ENCODE assay signal across 19 cellular contexts in the genomic region with DNA sequence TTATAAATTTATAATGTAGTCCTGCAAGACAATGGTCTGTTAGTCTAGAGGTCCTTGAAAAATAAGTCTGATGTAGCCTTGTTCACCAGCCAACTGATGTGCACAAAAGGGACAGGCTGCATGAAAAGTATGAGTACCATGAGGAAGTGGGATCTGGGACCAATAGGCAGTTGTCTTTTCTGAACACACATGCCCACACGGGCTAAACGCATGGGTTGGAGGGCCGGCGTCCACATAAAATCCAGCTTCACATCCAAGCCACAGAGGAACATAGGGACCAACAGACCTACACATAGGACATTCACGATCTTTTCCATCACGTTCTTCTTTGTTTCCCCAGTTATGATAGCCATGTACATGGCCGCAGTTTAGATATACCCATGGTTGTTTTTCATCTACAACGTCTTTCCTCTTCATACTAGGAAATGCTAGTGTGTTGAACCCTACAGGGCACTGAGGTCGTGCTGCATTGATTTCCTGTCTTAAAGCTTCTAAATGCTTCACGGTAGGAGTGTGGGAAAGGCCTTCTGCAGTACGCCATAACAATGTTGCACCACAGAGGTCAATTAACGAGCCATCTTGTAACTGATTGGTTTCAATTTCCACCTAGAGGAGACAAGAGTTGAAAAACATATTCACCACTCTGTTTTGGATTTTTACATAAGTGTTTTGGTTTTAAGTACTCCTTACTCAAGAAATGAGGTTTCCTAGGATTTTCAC. TPM values are rescaled to one million over a fixed set of nuclear protein-coding genes. Genes with fewer than 3 reads are reported as not detected.
A peak's percentile ranks its signal among the peaks of the same experiment; 100 is the strongest.
DNase-seq lines count a peak whose midpoint lies in the region; ATAC-seq and TF ChIP-seq lines count a peak whose summit lies in the region.
"Had no signal": no experiment of that assay in that cellular context is flagged by ENCODE, and none has a peak within 500 bp of the region (broad histone marks: within the 10 kb centered on the region; RNA-seq: fewer than 3 reads in every experiment).

No MANE protein-coding gene starts in this region.

- no peak for ATAC-seq in CD4-positive, CD25-positive, alpha-beta regulatory T cell (ENCODE audit: low read depth in 2 of 2)
- peak; percentile 57 for ATAC-seq in GM23338
- ATAC-seq in GM18505 (IDR thresholded peaks at IDR 0.05; ENCODE audit: unreplicated experiment): no peak
- ATAC-seq in HG03460 (IDR thresholded peaks at IDR 0.05; ENCODE audit: unreplicated experiment): no peak
- ATAC-seq: A549 had no signal

- POLR2A ChIA-PET in OCI-LY7 (lab: Charles Lee): interaction anchor here (1.0 to 1.4 kb wide), 4 partner anchors 8 to 47 kb away, joined by 4 to 7 read pairs (median 4); no protein-coding TSS in a partner anchor

- no peaks in the 10 kb centered on the region for H3K79me2 ChIP-seq in GM23338 (replicated peaks; ENCODE audit: insufficient read depth)
- H3K79me2 ChIP-seq in OCI-LY7 (ENCODE audit: insufficient read depth, low read depth, low read length): peaks cover 85% of the 10 kb centered on the region

- H3K4me2 ChIP-seq in GM23338: no peak overlapping the region
- H3K4me2 ChIP-seq in OCI-LY7 (ENCODE audit: low read length): no peak overlapping the region
- H3K4me2 ChIP-seq: A549; BLaER1 treated with 17β-estradiol and CSF1 and Interleukin-3, amounts not matched to agents 10 nM and 100 nM; KMS-11 had no signal

- H4K20me1 ChIP-seq in GM23338 (replicated peaks; ENCODE audit: insufficient read depth) (no peaks in the 10 kb centered on the region; the same call in none of the 2 replicates), OCI-LY7 (ENCODE audit: insufficient read depth, low read length) (no peaks in the 10 kb centered on the region)

- peak overlapping the region in 3 of 4 donors; percentile 0 to 13 (median 1) for H3K4me3 Mint-ChIP-seq in CD4-positive, CD25-positive, alpha-beta regulatory T cell
- no peak overlapping the region for H3K4me3 Mint-ChIP-seq in GM23338
- peak overlapping the region; percentile 1 for H3K4me3 Mint-ChIP-seq in endothelial cell (ENCODE audit: unreplicated experiment)
- H3K4me3 Mint-ChIP-seq: CD8-positive, alpha-beta memory T cell had no signal

- intact Hi-C loops in OCI-LY7 (cut with micrococcal nuclease; ENCODE audit: unreplicated experiment): loop anchor here (5.0 kb wide), 1 partner anchor 232 kb away; no protein-coding TSS in a partner anchor

- H3F3A ChIP-seq in GM23338 (replicated peaks; ENCODE audit: low read depth): peaks cover 10% of the 10 kb centered on the region; the same call in 1 of the 2 replicates

- H3K4me1 ChIP-seq in CD4-positive, CD25-positive, alpha-beta regulatory T cell (ENCODE audit: control insufficient read depth, insufficient read depth, low read length, poor library complexity, severe bottlenecking): peaks cover 7% of the 10 kb centered on the region
- H3K4me1 ChIP-seq in GM23338 (ENCODE audit: insufficient read depth) (no peaks in the 10 kb centered on the region), OCI-LY7 (ENCODE audit: insufficient read depth, low read length, poor library complexity, severe bottlenecking) (peaks cover 87% of the 10 kb centered on the region)
- H3K4me1 ChIP-seq: A549 had no signal

- DNase-seq in CD4-positive, CD25-positive, alpha-beta regulatory T cell: peak in 1 of 3 donors; percentile 23
- DNase-seq in GM23338 (ENCODE audit: low spot score) (no peak), OCI-LY7 (ENCODE audit: low spot score) (no peak), endothelial cell (ENCODE audit: low spot score) (no peak), amniotic stem cell (lab: John Stamatoyannopoulos, UW) (no peak), NCI-H1417 treated with DMSO at 0.1 percent for 48 hours (lab: John Stamatoyannopoulos, UW) (no peak)
- DNase-seq: CD8-positive, alpha-beta memory T cell; NCI-H1092; NCI-H2081 treated with DMSO at 0.1 percent for 48 hours; NCI-H446 treated with DMSO at 0.1 percent for 48 hours; NCI-H69; OCI-M1; Right ventricle myocardium superior had no signal

- BruUV-seq in OCI-LY7 (replicated peaks; lab: Mats Ljungman, UMichigan): no TSS peak

- H3K4me3 ChIP-seq in CD4-positive, CD25-positive, alpha-beta regulatory T cell (ENCODE audit: low read depth, low read length): no peak overlapping the region
- H3K4me3 ChIP-seq in GM23338 (no peak overlapping the region), OCI-LY7 (ENCODE audit: low read depth, low read length, poor library complexity, severe bottlenecking) (no peak overlapping the region)
- H3K4me3 ChIP-seq: A549; BLaER1 treated with 17β-estradiol and CSF1 and Interleukin-3, amounts not matched to agents 10 nM and 100 nM; SK-N-MC had no signal

- TF ChIP-seq POLR2A in GM18505 (IDR thresholded peaks at IDR 0.05; ENCODE audit: borderline replicate concordance, extremely low read depth, insufficient read depth, insufficient read length): no peak

- no peak overlapping the region for H2AFZ ChIP-seq in GM23338
- no peak overlapping the region for H2AFZ ChIP-seq in OCI-LY7 (ENCODE audit: low read length)

- H3K4me1 Mint-ChIP-seq in CD4-positive, CD25-positive, alpha-beta regulatory T cell: peaks cover 38 to 62% (median 55%) of the 10 kb centered on the region in 4 donors
- H3K4me1 Mint-ChIP-seq in GM23338 (peaks cover 24% of the 10 kb centered on the region), endothelial cell (ENCODE audit: unreplicated experiment) (peaks cover 3% of the 10 kb centered on the region)

- peak overlapping the region; percentile 47 to 57 (median 48) for H3K27ac Mint-ChIP-seq in CD4-positive, CD25-positive, alpha-beta regulatory T cell
- H3K27ac Mint-ChIP-seq in GM23338 (no peak overlapping the region; the same call in 1 of the 2 replicates), endothelial cell (ENCODE audit: unreplicated experiment) (no peak overlapping the region)
- H3K27ac Mint-ChIP-seq: CD8-positive, alpha-beta memory T cell had no signal

- no peaks in the 10 kb centered on the region for H3K27me3 Mint-ChIP-seq in CD4-positive, CD25-positive, alpha-beta regulatory T cell
- H3K27me3 Mint-ChIP-seq in GM23338 (ENCODE audit: insufficient read depth, low read depth, poor library complexity): peaks cover 2% of the 10 kb centered on the region
- peaks cover 5% of the 10 kb centered on the region for H3K27me3 Mint-ChIP-seq in endothelial cell (ENCODE audit: unreplicated experiment)
- H3K27me3 Mint-ChIP-seq: CD8-positive, alpha-beta memory T cell had no signal

- TF ChIP-seq CTCF in GM23338 (conservative IDR thresholded peaks at IDR 0.05; ENCODE audit: low read depth in 2 of 2): no peak
- no peak for TF ChIP-seq CTCF in OCI-LY7 (conservative IDR thresholded peaks at IDR 0.05; ENCODE audit: low read length)
- TF ChIP-seq CTCF in endothelial cell (IDR thresholded peaks at IDR 0.05; ENCODE audit: unreplicated experiment): no peak

- peaks cover 0 to 6% (median 0%) of the 10 kb centered on the region in 7 donors for H3K9me3 Mint-ChIP-seq in CD4-positive, CD25-positive, alpha-beta regulatory T cell
- H3K9me3 Mint-ChIP-seq in GM23338 (no peaks in the 10 kb centered on the region), endothelial cell (ENCODE audit: unreplicated experiment) (no peaks in the 10 kb centered on the region)

- H3K27me3 ChIP-seq in CD4-positive, CD25-positive, alpha-beta regulatory T cell (ENCODE audit: control insufficient read depth, insufficient read depth, low read length): no peaks in the 10 kb centered on the region
- H3K27me3 ChIP-seq in GM23338 (ENCODE audit: insufficient read depth): no peaks in the 10 kb centered on the region
- H3K27me3 ChIP-seq: BLaER1 treated with 17β-estradiol and CSF1 and Interleukin-3, amounts not matched to agents 10 nM and 100 nM had no signal

- peaks cover 73% of the 10 kb centered on the region for H3K36me3 Mint-ChIP-seq in CD4-positive, CD25-positive, alpha-beta regulatory T cell
- peaks cover 58% of the 10 kb centered on the region for H3K36me3 Mint-ChIP-seq in GM23338 (ENCODE audit: low read depth)
- peaks cover 42% of the 10 kb centered on the region for H3K36me3 Mint-ChIP-seq in endothelial cell (ENCODE audit: low read depth, unreplicated experiment)

- H3K27ac ChIP-seq in CD4-positive, CD25-positive, alpha-beta regulatory T cell (ENCODE audit: insufficient read depth, low read length, poor library complexity, severe bottlenecking): no peak overlapping the region
- H3K27ac ChIP-seq in GM23338 (ENCODE audit: low read depth) (no peak overlapping the region), OCI-LY7 (ENCODE audit: low read depth, low read length, poor library complexity, severe bottlenecking) (peak overlapping the region; percentile 99)
- H3K27ac ChIP-seq: A549; BLaER1 treated with 17β-estradiol and CSF1 and Interleukin-3, amounts not matched to agents 10 nM and 100 nM; KMS-11; SK-N-MC had no signal

- CTCF ChIA-PET in OCI-LY7 (lab: Charles Lee; ENCODE audit: unreplicated experiment): no interaction called here

- no peaks in the 10 kb centered on the region for H3K9me3 ChIP-seq in CD4-positive, CD25-positive, alpha-beta regulatory T cell (ENCODE audit: control insufficient read depth in 2 of 2, low read length in 2 of 2)
- H3K9me3 ChIP-seq in OCI-LY7 (ENCODE audit: low read length): peaks cover 10% of the 10 kb centered on the region; the same call in 1 of the 2 replicates
- H3K9me3 ChIP-seq: A549 had no signal

- peaks cover 79% of the 10 kb centered on the region for H3K36me3 ChIP-seq in CD4-positive, CD25-positive, alpha-beta regulatory T cell (ENCODE audit: control insufficient read depth, insufficient read depth, low read length)
- peaks cover 54% of the 10 kb centered on the region for H3K36me3 ChIP-seq in GM23338 (ENCODE audit: insufficient read depth)
- peaks cover 91% of the 10 kb centered on the region for H3K36me3 ChIP-seq in OCI-LY7 (ENCODE audit: insufficient read depth, low read length)

- H3K9me2 ChIP-seq in GM23338 (ENCODE audit: insufficient read depth): no peaks in the 10 kb centered on the region
- H3K9me2 ChIP-seq in OCI-LY7 (ENCODE audit: insufficient read depth, low read length): no peaks in the 10 kb centered on the region

RNA-seq across cellular contexts. Expression of a gene that starts 49.4 kb away (rescaled TPM):
- total RNA-seq in CD4-positive, CD25-positive, alpha-beta regulatory T cell: 405 TPM
- polyA plus RNA-seq in CD4-positive, CD25-positive, alpha-beta regulatory T cell: 10 to 100 TPM; 32.9 to 39.8 (median 33.8) TPM
- total RNA-seq in GM23338 (2014; rRNA removed; shearing (Covaris generic)): 56.6 and 61.8 TPM in 2 replicates
- 25.9 and 32.4 TPM in 2 replicates for polyA plus RNA-seq in GM23338 (2016; fragmentation: Nextera tagmentation; extraction: Ambion mirVana)
- total RNA-seq in OCI-LY7 (2014; rRNA removed; shearing (Covaris generic)): 108 and 110 TPM in 2 replicates
- total RNA-seq in OCI-LY7 (2022) (174 and 211 TPM in 2 replicates), endothelial cell (ENCODE audit: unreplicated experiment) (46.4 TPM)

Comparison
In these comparisons a context has a peak if more than half of its experiments do, and no peak if none do; other contexts are left out.
1. H3K27ac Mint-ChIP-seq: peak in CD4-positive, CD25-positive, alpha-beta regulatory T cell (3 of 3); none in GM23338 (single experiment) and endothelial cell (single experiment).